1 cellular context compared by ENCODE assay signal in the genomic region with DNA sequence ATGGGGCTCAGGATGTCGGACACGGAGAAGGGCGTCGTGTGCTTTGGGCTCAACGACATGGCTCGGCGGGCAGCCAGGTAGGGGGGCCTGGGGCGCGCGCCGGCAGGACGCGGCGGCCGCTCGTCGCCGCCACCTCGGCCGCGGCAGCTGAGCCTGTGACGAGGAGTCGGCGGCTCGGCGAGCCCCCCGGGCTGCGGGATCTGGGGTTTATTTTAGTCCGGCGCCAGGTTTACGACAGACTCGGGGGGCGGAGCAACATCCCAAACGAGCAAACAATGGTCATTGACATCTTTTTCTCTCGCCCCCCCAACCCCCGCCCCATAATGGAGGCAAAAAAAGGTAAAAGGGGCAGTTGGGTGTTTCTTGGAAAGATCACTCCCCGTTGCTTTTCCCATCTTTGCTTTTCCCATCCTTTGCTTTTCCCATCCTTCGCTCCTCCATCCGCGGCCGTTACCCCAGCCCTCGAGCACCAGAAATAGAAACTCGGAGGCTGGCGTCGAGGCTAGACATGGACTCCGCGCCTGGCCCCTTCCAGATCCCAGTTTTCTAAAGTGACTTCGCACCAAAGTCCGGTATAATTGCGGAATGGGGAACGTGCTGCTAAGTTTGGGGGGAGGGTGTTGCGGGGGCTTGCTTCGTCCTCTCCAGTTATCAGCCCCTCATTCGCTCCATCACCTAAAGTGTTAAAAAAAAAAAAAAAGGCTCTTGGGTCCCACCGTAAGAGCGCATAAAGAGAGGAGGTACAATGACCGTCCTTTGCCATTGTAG.
TF ChIP-seq lines count a peak whose summit lies in the region.

Gene NKX2-4, minus strand, starts transcription at position 186 of the 768 bp plus-strand sequence. Its CDS starts 127 bp downstream, at position 59.

TF ChIP-seq in WTC11, 78 proteins besides CTCF, POLR2A, EP300 and RAD21 (continued from another document):
- TF ChIP-seq ARID4B (CRISPR knock-in tag; IDR thresholded peaks at IDR 0.05; ENCODE audit: borderline replicate concordance) (no peak), RORB (CRISPR knock-in tag; IDR thresholded peaks at IDR 0.05) (no peak), GTF2I (CRISPR knock-in tag; conservative IDR thresholded peaks at IDR 0.05) (no peak), CREM (CRISPR knock-in tag; IDR thresholded peaks at IDR 0.05) (no peak), CBFB (CRISPR knock-in tag; IDR thresholded peaks at IDR 0.05; ENCODE audit: low read depth) (no peak)
